In the genomic region with DNA sequence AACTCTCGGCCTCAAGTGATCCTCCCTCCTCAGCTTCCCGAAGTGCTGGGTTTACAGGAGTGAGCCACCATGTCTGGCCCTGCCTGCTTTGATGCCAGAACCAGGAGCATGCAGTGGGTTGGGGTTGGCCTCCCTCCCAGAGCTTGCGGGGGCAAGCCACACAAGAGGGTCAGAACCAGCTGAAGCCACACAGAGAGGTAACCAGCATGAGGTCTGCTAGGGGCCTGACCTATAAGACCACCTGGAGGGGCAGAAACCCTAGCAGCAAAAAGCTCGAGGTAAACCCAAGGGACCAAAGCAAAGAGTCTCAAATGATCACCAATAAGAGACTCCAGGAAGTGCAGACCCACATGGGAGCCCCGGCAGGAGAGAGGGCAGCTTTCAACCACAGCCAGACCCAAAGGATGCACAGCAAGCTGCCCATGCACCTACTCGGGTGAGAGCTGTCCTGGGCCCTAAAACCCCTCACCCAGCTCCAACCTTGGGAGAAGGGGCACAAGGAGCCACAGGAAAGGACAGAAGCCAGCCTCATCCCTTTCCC, we compare ENCODE assay signal across 9 cellular contexts.
DNase-seq lines count a peak whose midpoint lies in the region; TF ChIP-seq lines count a peak whose summit lies in the region.
"Had no signal": no experiment of that assay in that cellular context is flagged by ENCODE, and none has a peak within 500 bp of the region (broad histone marks: within the 10 kb centered on the region; RNA-seq: fewer than 3 reads in every experiment).

No MANE protein-coding gene starts in this region.

- TF ChIP-seq CTCF in GM13976 (IDR thresholded peaks at IDR 0.05; ENCODE audit: borderline replicate concordance, control extremely low read depth, extremely low read depth, insufficient read depth, missing control alignments) (no peak), esophagus muscularis mucosa (IDR thresholded peaks at IDR 0.05) (no peak), GM10266 (IDR thresholded peaks at IDR 0.05; ENCODE audit: control insufficient read depth, insufficient read depth, low read depth, missing control alignments) (no peak)

- H3K36me3 ChIP-seq in SJSA1 (no peaks in the 10 kb centered on the region), esophagus muscularis mucosa (no peaks in the 10 kb centered on the region)

- intact Hi-C loops in esophagus muscularis mucosa (cut with DNase I) = no loop called here

- in situ Hi-C loops in GM13976 (cut with MboI; ENCODE audit: low sequenced_read_pairs, unreplicated experiment) = no loop called here

- WGBS in esophagus muscularis mucosa = 72% methylated on average over 6 of the region's 6 CpGs

- no peak for TF ChIP-seq EP300 in esophagus muscularis mucosa (IDR thresholded peaks at IDR 0.05)

- H3K4me1 ChIP-seq in SJSA1 (replicated peaks) (peaks cover 45% of the 10 kb centered on the region), esophagus muscularis mucosa (peaks cover 21 to 42% (median 35%) of the 10 kb centered on the region in 4 donors)

- H3K4me3 ChIP-seq in SJSA1 = no peak overlapping the region
- H3K4me3 ChIP-seq in esophagus muscularis mucosa = peak overlapping the region in 1 of 4 donors; percentile 26
- H3K4me3 ChIP-seq in skin epidermis = no peak overlapping the region

- H3K27me3 ChIP-seq in SJSA1 (replicated peaks) (no peaks in the 10 kb centered on the region), esophagus muscularis mucosa (no peaks in the 10 kb centered on the region)

- DNase-seq in GM13976 (ENCODE audit: low spot score) (peak; percentile 31), SJSA1 (ENCODE audit: low read depth in 1 of 2, low spot score in 2 of 2) (no peak), esophagus muscularis mucosa (ENCODE audit: extremely low spot score) (no peak), GM10266 (ENCODE audit: extremely low spot score) (no peak), HuH-7.5 (ENCODE audit: low spot score) (no peak), NCI-H446 treated with DMSO at 0.1 percent for 48 hours (lab: John Stamatoyannopoulos, UW) (no peak), hepatic stellate cell (ENCODE audit: low spot score) (no peak)
- DNase-seq: NCI-H2227 treated with DMSO at 0.1 percent for 48 hours had no signal

- no peaks in the 10 kb centered on the region for H3K9me3 ChIP-seq in SJSA1 (replicated peaks)
- no peaks in the 10 kb centered on the region for H3K9me3 ChIP-seq in esophagus muscularis mucosa

- H3K27ac ChIP-seq in SJSA1 = peak overlapping the region; percentile 71
- peak overlapping the region; percentile 78 to 88 (median 86) for H3K27ac ChIP-seq in esophagus muscularis mucosa (replicated peaks in 1 of 4)
- H3K27ac ChIP-seq in skin epidermis = peak overlapping the region in 20 of 21 experiments; percentile 6 to 88 (median 78)

- no peak for TF ChIP-seq POLR2A in esophagus muscularis mucosa (IDR thresholded peaks at IDR 0.05; ENCODE audit: low read depth)
